21 cellular contexts compared by ENCODE assay signal in the genomic region with DNA sequence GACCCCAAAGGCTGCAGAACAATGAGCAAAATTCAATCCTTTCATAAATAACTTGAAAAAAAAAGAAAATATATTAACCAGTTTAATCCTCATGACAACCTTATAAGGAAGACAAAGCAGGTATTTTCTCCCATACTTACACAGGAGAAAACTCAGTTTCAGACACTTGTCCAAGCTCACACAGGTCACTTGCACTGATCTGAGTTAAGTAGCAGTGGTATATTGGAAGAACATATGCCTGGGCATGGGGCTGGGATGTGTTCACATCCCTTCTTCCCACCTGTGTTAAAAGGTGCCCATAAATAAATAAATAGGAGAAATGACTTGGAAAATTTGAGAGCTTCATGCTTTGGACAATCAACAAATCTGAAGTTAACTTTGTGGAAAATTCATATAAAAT.
"Had no signal": no experiment of that assay in that cellular context is flagged by ENCODE, and none has a peak within 500 bp of the region (broad histone marks: within the 10 kb centered on the region; RNA-seq: fewer than 3 reads in every experiment).

No MANE protein-coding gene starts in this region.

- H3K4me3 ChIP-seq: PC-9, Peyer's patch, SJCRH30 had no signal

- H3K27me3 ChIP-seq: Peyer's patch, SJCRH30 had no signal

- H3K9me3 ChIP-seq: Peyer's patch, SJCRH30 had no signal

- DNase-seq: MM.1S; NCI-H1092 treated with DMSO at 0.1 percent for 48 hours; NCI-H1436; NCI-H187; NCI-H2029; NCI-H2081 treated with DMSO at 0.1 percent for 48 hours; NCI-H2171; NCI-H226; NCI-H446; NCI-H510A; NCI-H524 treated with DMSO at 0.1 percent for 48 hours; NCI-H69; NCI-H774; NK-92 treated with Interleukin-12 subunit alpha and Interleukin-12 subunit beta, amount 100 ng/mL, for 24 hours; PC-9; SHP77 treated with DMSO at 0.1 percent for 48 hours; SJCRH30 had no signal

- H3K27ac ChIP-seq: PC-9, SJCRH30 had no signal

- H3K36me3 ChIP-seq: Peyer's patch, SJCRH30 had no signal

- FAIRE-seq: HTR-8/SVneo had no signal

- ATAC-seq: Right ventricle myocardium inferior, SK-N-SH treated with all-trans-retinoic acid at 6 μM for 48 hours had no signal

- H3K4me2 ChIP-seq: PC-9 had no signal

- H2AFZ ChIP-seq: PC-9 had no signal
